ENCODE assay signal across 8 cellular contexts in the genomic region with DNA sequence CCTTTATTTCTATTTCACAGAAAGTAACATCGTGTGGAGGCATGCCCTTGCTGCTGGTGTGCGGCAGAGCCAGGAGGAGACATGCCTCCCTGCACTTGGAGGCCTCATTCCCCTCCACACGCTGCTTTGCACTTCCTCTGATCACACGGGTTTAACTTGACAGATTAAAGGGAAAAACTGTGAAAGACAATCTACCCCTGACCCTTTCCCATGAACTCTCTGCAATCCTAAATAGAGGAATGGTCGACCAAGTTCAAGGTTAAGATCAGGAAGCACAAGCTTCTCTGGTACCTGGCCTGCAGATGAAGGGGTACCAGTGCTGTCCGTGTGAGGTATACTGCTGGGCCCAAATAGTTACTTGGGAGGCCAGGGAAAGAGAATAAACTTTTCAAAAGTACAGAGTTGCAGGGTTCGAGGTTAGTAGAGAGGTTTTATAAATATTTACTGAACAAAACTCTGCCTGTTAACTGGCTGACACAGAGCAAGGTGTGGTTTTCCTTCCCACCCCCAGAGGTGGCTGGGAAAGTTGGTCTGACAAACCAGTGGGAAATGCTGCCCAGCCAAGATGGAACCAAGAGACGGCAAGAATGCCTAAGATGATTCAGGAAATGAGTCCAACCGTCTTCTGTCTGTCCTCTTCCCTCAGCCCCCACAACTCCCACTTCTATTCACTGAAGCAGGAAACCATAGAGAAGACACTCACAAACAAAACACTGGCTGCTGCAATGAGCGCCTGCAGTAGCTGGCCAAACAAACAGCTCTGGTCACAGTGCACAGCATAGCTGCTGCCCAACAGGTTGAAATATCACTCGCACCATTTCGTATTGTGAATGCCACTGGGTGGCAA.
DNase-seq lines count a peak whose midpoint lies in the region; ATAC-seq and TF ChIP-seq lines count a peak whose summit lies in the region.

No MANE protein-coding gene starts in this region.

- H3K36me3 ChIP-seq in H7 (replicated peaks; ENCODE audit: control insufficient read depth, insufficient read depth, low read length): no peaks in the 10 kb centered on the region

- DNase-seq in astrocyte of the spinal cord (ENCODE audit: low read depth, low spot score): peak; percentile 92
- DNase-seq in omental fat pad (ENCODE audit: low spot score): no peak
- DNase-seq in stimulated activated CD4-positive, alpha-beta T cell treated with anti-CD3 and anti-CD28 coated beads, Interleukin-4, amount 100 ng/mL, for 4 hours: no peak
- no peak for DNase-seq in H7
- no peak for DNase-seq in activated CD8-positive, alpha-beta memory T cell treated with anti-CD3 and anti-CD28 coated beads, Interleukin-2, amount 50 U/mL, for 4 hours
- DNase-seq in NCI-H1436 treated with DMSO at 0.1 percent for 48 hours (lab: John Stamatoyannopoulos, UW): no peak

- TF ChIP-seq CTCF in astrocyte of the spinal cord (IDR thresholded peaks at IDR 0.05; ENCODE audit: low read depth, low read length): no peak
- TF ChIP-seq CTCF in omental fat pad (IDR thresholded peaks at IDR 0.05): no peak

- in situ Hi-C loops in astrocyte of the spinal cord (cut with HindIII; ENCODE audit: low sequenced_read_pairs): no loop called here

- no peaks in the 10 kb centered on the region for H3K27me3 ChIP-seq in H7 (ENCODE audit: control insufficient read depth, insufficient read depth, low read length)

- peak; percentile 74 for ATAC-seq in GM18498 (IDR thresholded peaks at IDR 0.05; ENCODE audit: unreplicated experiment)
- peak; percentile 39 for ATAC-seq in HG03378 (IDR thresholded peaks at IDR 0.05; ENCODE audit: unreplicated experiment)
- ATAC-seq in omental fat pad (ENCODE audit: low FRiP score): peak; percentile 70

- H3K4me3 ChIP-seq in astrocyte of the spinal cord (ENCODE audit: low read depth, low read length): no peak overlapping the region
- no peak overlapping the region for H3K4me3 ChIP-seq in H7 (ENCODE audit: insufficient read depth, low read depth, low read length)
